ENCODE assay signal across 11 cellular contexts in genomic region chr1:208036177-208036808, GRCh38.
DNase-seq lines count a peak whose midpoint lies in the region; ATAC-seq and TF ChIP-seq lines count a peak whose summit lies in the region.
"Had no signal": no experiment of that assay in that cellular context is flagged by ENCODE, and none has a peak within 500 bp of the region (broad histone marks: within the 10 kb centered on the region; RNA-seq: fewer than 3 reads in every experiment).

No MANE protein-coding gene starts in this region.

- no peaks in the 10 kb centered on the region for H3K36me3 Mint-ChIP-seq in activated T-helper 1 cell treated with anti-CD3 and anti-CD28 coated beads, Interleukin-12 subunit alpha, Interleukin-12 subunit beta, Interleukin-2, Interleukin-4 antibody, amounts not matched to agents 30 ng/mL and 10 ng/mL and 1 ng/mL, durations not matched to agents 14 hours and 24 hours and 36 hours (ENCODE audit: low read depth)

- ATAC-seq in DND-41 (ENCODE audit: insufficient read depth, low read depth), result no peak
- ATAC-seq in HG02588 (IDR thresholded peaks at IDR 0.05; ENCODE audit: unreplicated experiment), result no peak

- H3K4me3 ChIP-seq in DND-41 (ENCODE audit: low read depth in 1 of 2, low read length in 2 of 2), result no peak overlapping the region
- no peak overlapping the region for H3K4me3 ChIP-seq in WI38 (ENCODE audit: low read depth, low read length)
- H3K4me3 ChIP-seq: SJSA1, stomach had no signal

- peaks cover 4% of the 10 kb centered on the region; the same call in 1 of the 2 replicates for H4K20me1 ChIP-seq in DND-41 (ENCODE audit: insufficient read depth, low read length)

- TF ChIP-seq CTCF in DND-41 (IDR thresholded peaks at IDR 0.05; ENCODE audit: borderline replicate concordance, extremely low read depth, low read length, poor library complexity, severe bottlenecking) (peak; percentile 7), WI38 (IDR thresholded peaks at IDR 0.05; ENCODE audit: low read depth, low read length) (peak; percentile 19; the same call in 1 of the 2 replicates)

- H3K4me2 ChIP-seq in DND-41 (ENCODE audit: insufficient read depth, low read length), result no peak overlapping the region

- no peak overlapping the region for H3K4me3 Mint-ChIP-seq in activated T-helper 1 cell treated with anti-CD3 and anti-CD28 coated beads, Interleukin-12 subunit alpha, Interleukin-12 subunit beta, Interleukin-2, Interleukin-4 antibody, amounts not matched to agents 30 ng/mL and 10 ng/mL and 1 ng/mL, durations not matched to agents 14 hours and 24 hours and 36 hours
- H3K4me3 Mint-ChIP-seq: IgD-negative memory B cell had no signal

- H3K27me3 ChIP-seq in DND-41 (ENCODE audit: insufficient read depth, low read length, poor library complexity), result peaks cover 4% of the 10 kb centered on the region
- H3K27me3 ChIP-seq: SJSA1, stomach had no signal

- H2AFZ ChIP-seq in DND-41 (ENCODE audit: low read depth, low read length), result no peak overlapping the region

- H3K9me3 Mint-ChIP-seq in activated T-helper 1 cell treated with anti-CD3 and anti-CD28 coated beads, Interleukin-12 subunit alpha, Interleukin-12 subunit beta, Interleukin-2, Interleukin-4 antibody, amounts not matched to agents 30 ng/mL and 10 ng/mL and 1 ng/mL, durations not matched to agents 14 hours and 24 hours and 36 hours, result no peaks in the 10 kb centered on the region
- H3K9me3 Mint-ChIP-seq: IgD-negative memory B cell had no signal

- H3K27ac Mint-ChIP-seq in activated T-helper 1 cell treated with anti-CD3 and anti-CD28 coated beads, Interleukin-12 subunit alpha, Interleukin-12 subunit beta, Interleukin-2, Interleukin-4 antibody, amounts not matched to agents 30 ng/mL and 10 ng/mL and 1 ng/mL, durations not matched to agents 14 hours and 24 hours and 36 hours, result no peak overlapping the region
- H3K27ac Mint-ChIP-seq: IgD-negative memory B cell had no signal

- H3K27me3 Mint-ChIP-seq in activated T-helper 1 cell treated with anti-CD3 and anti-CD28 coated beads, Interleukin-12 subunit alpha, Interleukin-12 subunit beta, Interleukin-2, Interleukin-4 antibody, amounts not matched to agents 30 ng/mL and 10 ng/mL and 1 ng/mL, durations not matched to agents 14 hours and 24 hours and 36 hours (ENCODE audit: insufficient read depth), result peaks cover 9% of the 10 kb centered on the region

- DNase-seq in DND-41 (no peak), HuH-7 (ENCODE audit: low spot score) (peak; percentile 50), left kidney (ENCODE audit: low read depth, low spot score) (peak; percentile 57), D341Med (ENCODE audit: low spot score) (no peak)
- no peak for DNase-seq in activated T-helper 1 cell treated with anti-CD3 and anti-CD28 coated beads, Interleukin-12 subunit alpha, Interleukin-12 subunit beta, Interleukin-2, Interleukin-4 antibody, amounts not matched to agents 30 ng/mL and 10 ng/mL and 1 ng/mL, durations not matched to agents 14 hours and 24 hours and 36 hours (ENCODE audit: low spot score)
- DNase-seq in activated naive CD4-positive, alpha-beta T cell treated with Interleukin-2 at 50 U/mL for 16 hours, result no peak
- DNase-seq: stomach had no signal

- no peaks in the 10 kb centered on the region for H3K9me3 ChIP-seq in DND-41 (ENCODE audit: insufficient read depth, low read length, severe bottlenecking)
- H3K9me3 ChIP-seq: SJSA1, stomach had no signal

- H3K9ac ChIP-seq in DND-41 (ENCODE audit: low read depth, low read length), result no peak overlapping the region

- intact Hi-C loops in activated T-helper 1 cell treated with anti-CD3 and anti-CD28 coated beads, Interleukin-12 subunit alpha, Interleukin-12 subunit beta, Interleukin-2, Interleukin-4 antibody, amounts not matched to agents 30 ng/mL and 10 ng/mL and 1 ng/mL, durations not matched to agents 14 hours and 24 hours and 36 hours (cut with micrococcal nuclease), result loop anchor here (1.0 kb wide), 1 partner anchor 14 kb away; no protein-coding TSS in a partner anchor

- H3K4me1 ChIP-seq in DND-41 (ENCODE audit: insufficient read depth, low read length), result no peaks in the 10 kb centered on the region
- H3K4me1 ChIP-seq: SJSA1 had no signal

- no peak overlapping the region for H3K27ac ChIP-seq in DND-41 (ENCODE audit: low read length)
- H3K27ac ChIP-seq: SJSA1, stomach had no signal

- no peaks in the 10 kb centered on the region for H3K79me2 ChIP-seq in DND-41 (ENCODE audit: insufficient read depth, low read length)

- H3K36me3 ChIP-seq in DND-41 (ENCODE audit: insufficient read depth, low read length), result no peaks in the 10 kb centered on the region

- no peaks in the 10 kb centered on the region for H3K4me1 Mint-ChIP-seq in activated T-helper 1 cell treated with anti-CD3 and anti-CD28 coated beads, Interleukin-12 subunit alpha, Interleukin-12 subunit beta, Interleukin-2, Interleukin-4 antibody, amounts not matched to agents 30 ng/mL and 10 ng/mL and 1 ng/mL, durations not matched to agents 14 hours and 24 hours and 36 hours (ENCODE audit: low read depth)
- H3K4me1 Mint-ChIP-seq: IgD-negative memory B cell had no signal

Comparison
In these comparisons a context has a peak if more than half of its experiments do, and no peak if none do; other contexts are left out.
1. DNase-seq: peak in HuH-7 (single experiment) and left kidney (single experiment); none in DND-41 (single experiment), activated T-helper 1 cell treated with anti-CD3 and anti-CD28 coated beads, Interleukin-12 subunit alpha, Interleukin-12 subunit beta, Interleukin-2, Interleukin-4 antibody, amounts not matched to agents 30 ng/mL and 10 ng/mL and 1 ng/mL, durations not matched to agents 14 hours and 24 hours and 36 hours (single experiment), activated naive CD4-positive, alpha-beta T cell treated with Interleukin-2 at 50 U/mL for 16 hours (single experiment) and D341Med (single experiment).